Comparison of ENCODE assay signal across 29 cellular contexts in genomic region chr1:25623007-25623406, GRCh38. TPM values are rescaled to one million over a fixed set of nuclear protein-coding genes. Genes with fewer than 3 reads are reported as not detected.
A peak's percentile ranks its signal among the peaks of the same experiment; 100 is the strongest.
DNase-seq lines count a peak whose midpoint lies in the region; ATAC-seq and TF ChIP-seq lines count a peak whose summit lies in the region.
"Had no signal": no experiment of that assay in that cellular context is flagged by ENCODE, and none has a peak within 500 bp of the region (broad histone marks: within the 10 kb centered on the region; RNA-seq: fewer than 3 reads in every experiment).

No MANE protein-coding gene starts in this region.

- no peak overlapping the region for H2AFZ ChIP-seq in KMS-11 (ENCODE audit: low read depth)
- H2AFZ ChIP-seq: hepatocyte had no signal

- peaks cover 3% of the 10 kb centered on the region for H3K36me3 Mint-ChIP-seq in activated T-cell treated with anti-CD3 and anti-CD28 coated beads, Interleukin-2, amount 50 U/mL, for 4 hours (ENCODE audit: insufficient read depth)
- H3K36me3 Mint-ChIP-seq in activated T-cell treated with anti-CD3 and anti-CD28 coated beads, Interleukin-2, amount 50 U/mL, for 24 hours (ENCODE audit: low read depth): peaks cover 3% of the 10 kb centered on the region
- peaks cover 18% of the 10 kb centered on the region for H3K36me3 Mint-ChIP-seq in CD8-positive, alpha-beta T cell
- H3K36me3 Mint-ChIP-seq: natural killer cell treated with Interleukin-12 subunit alpha and Interleukin-12 subunit beta and Interleukin-15 and Interleukin-18, amount 100 ng/mL, for 72 hours; type B pancreatic cell had no signal

- H3K79me2 ChIP-seq in KMS-11 (ENCODE audit: insufficient read depth, low read depth): peaks cover 77% of the 10 kb centered on the region; the same call in 1 of the 2 replicates

- H3K27ac Mint-ChIP-seq in activated T-cell treated with anti-CD3 and anti-CD28 coated beads, Interleukin-2, amount 50 U/mL, for 24 hours: no peak overlapping the region
- peak overlapping the region; percentile 90 for H3K27ac Mint-ChIP-seq in CD8-positive, alpha-beta T cell
- H3K27ac Mint-ChIP-seq: B cell; natural killer cell treated with Interleukin-12 subunit alpha and Interleukin-12 subunit beta and Interleukin-15 and Interleukin-18, amount 100 ng/mL, for 72 hours; stimulated activated effector memory CD8-positive, alpha-beta T cell treated with anti-CD3 and anti-CD28 coated beads, Interleukin-12 subunit alpha, Interleukin-12 subunit beta, amount 100 ng/mL, for 72 hours; type B pancreatic cell had no signal

- H3K4me3 ChIP-seq in CD8-positive, alpha-beta T cell (ENCODE audit: low read depth, low read length): no peak overlapping the region
- no peak overlapping the region for H3K4me3 ChIP-seq in KMS-11 (IDR thresholded peaks at IDR 0.05; ENCODE audit: insufficient read depth, low read depth, low read length)
- peak overlapping the region; percentile 12 for H3K4me3 ChIP-seq in endocrine pancreas (ENCODE audit: control insufficient read depth, insufficient read depth, low read length)
- H3K4me3 ChIP-seq: hepatocyte, lung had no signal

- POLR2A ChIA-PET in CD8-positive, alpha-beta T cell (lab: Charles Lee): interaction anchor here (0.6 to 4.4 kb wide), 6 partner anchors 10 to 151 kb away, joined by 3 to 20 read pairs (median 4); no protein-coding TSS in a partner anchor

- CTCF ChIA-PET in CD8-positive, alpha-beta T cell (lab: Charles Lee): interaction anchor here (0.6 to 2.9 kb wide), 8 partner anchors 9 to 187 kb away, joined by 3 to 14 read pairs (median 4); no protein-coding TSS in a partner anchor

- H3K4me1 ChIP-seq in CD8-positive, alpha-beta T cell (ENCODE audit: insufficient read depth, low read length): peaks cover 69% of the 10 kb centered on the region
- H3K4me1 ChIP-seq in KMS-11 (ENCODE audit: low read depth, poor library complexity, severe bottlenecking) (peaks cover 78% of the 10 kb centered on the region), endocrine pancreas (ENCODE audit: control insufficient read depth, insufficient read depth, low read length) (peaks cover 10% of the 10 kb centered on the region)

- peaks cover 5% of the 10 kb centered on the region for H3K27me3 Mint-ChIP-seq in activated T-cell treated with anti-CD3 and anti-CD28 coated beads, Interleukin-2, amount 50 U/mL, for 4 hours (ENCODE audit: low read depth)
- H3K27me3 Mint-ChIP-seq in activated T-cell treated with anti-CD3 and anti-CD28 coated beads, Interleukin-2, amount 50 U/mL, for 24 hours: peaks cover 10% of the 10 kb centered on the region
- H3K27me3 Mint-ChIP-seq in CD8-positive, alpha-beta T cell (ENCODE audit: low read depth): no peaks in the 10 kb centered on the region

- no peak for ATAC-seq in activated T-cell treated with anti-CD3 and anti-CD28 coated beads, Interleukin-2, amount 50 U/mL, for 4 hours
- ATAC-seq in CD8-positive, alpha-beta T cell: no peak
- no peak for ATAC-seq in HG03378 (IDR thresholded peaks at IDR 0.05; ENCODE audit: unreplicated experiment)
- ATAC-seq: natural killer cell treated with Interleukin-12 subunit alpha and Interleukin-12 subunit beta and Interleukin-15 and Interleukin-18, amount 100 ng/mL, for 72 hours; Right ventricle myocardium inferior had no signal

- no peak for TF ChIP-seq CTCF in CD8-positive, alpha-beta T cell (IDR thresholded peaks at IDR 0.05)
- no peak for TF ChIP-seq CTCF in KMS-11 (conservative IDR thresholded peaks at IDR 0.05; ENCODE audit: low read depth, low read length)

- H4K20me1 ChIP-seq in KMS-11 (ENCODE audit: insufficient read depth): no peaks in the 10 kb centered on the region

- H3K4me3 Mint-ChIP-seq in activated T-cell treated with anti-CD3 and anti-CD28 coated beads, Interleukin-2, amount 50 U/mL, for 4 hours: peak overlapping the region; percentile 40
- no peak overlapping the region for H3K4me3 Mint-ChIP-seq in activated T-cell treated with anti-CD3 and anti-CD28 coated beads, Interleukin-2, amount 50 U/mL, for 24 hours
- H3K4me3 Mint-ChIP-seq in CD8-positive, alpha-beta T cell: peak overlapping the region; percentile 97
- H3K4me3 Mint-ChIP-seq: B cell; natural killer cell treated with Interleukin-12 subunit alpha and Interleukin-12 subunit beta and Interleukin-15 and Interleukin-18, amount 100 ng/mL, for 72 hours; stimulated activated effector memory CD8-positive, alpha-beta T cell treated with anti-CD3 and anti-CD28 coated beads, Interleukin-12 subunit alpha, Interleukin-12 subunit beta, amount 100 ng/mL, for 72 hours; type B pancreatic cell had no signal

- peak overlapping the region; percentile 89 for H3K4me2 ChIP-seq in KMS-11
- H3K4me2 ChIP-seq: hepatocyte, SK-N-SH had no signal

- DNase-seq in activated T-cell treated with anti-CD3 and anti-CD28 coated beads, Interleukin-2, amount 50 U/mL, for 4 hours: no peak
- DNase-seq in activated T-cell treated with anti-CD3 and anti-CD28 coated beads, Interleukin-2, amount 50 U/mL, for 24 hours: no peak
- no peak for DNase-seq in CD8-positive, alpha-beta T cell
- no peak for DNase-seq in SKM-1 (lab: John Stamatoyannopoulos, UW; ENCODE audit: unreplicated experiment)
- DNase-seq in mesenteric fat pad (ENCODE audit: low spot score): no peak
- DNase-seq: ACHN, amniotic stem cell, brain microvascular endothelial cell, COR-L47, Karpas-422, kidney glomerular epithelial cell, NCI-H2029 treated with DMSO at 0.1 percent for 48 hours, NCI-H2227 treated with DMSO at 0.1 percent for 48 hours, NCI-H526, SK-N-SH, substantia nigra, T-helper 9 cell had no signal

- intact Hi-C loops in CD8-positive, alpha-beta T cell (cut with DNase I, micrococcal nuclease): loop anchor here in 1 of 2 experiments (5.0 kb wide), 1 partner anchor 34 kb away; no protein-coding TSS in a partner anchor

- H3K27ac ChIP-seq in CD8-positive, alpha-beta T cell (ENCODE audit: low read depth, low read length): no peak overlapping the region
- H3K27ac ChIP-seq in KMS-11: peak overlapping the region; percentile 51; the same call in 1 of the 2 replicates
- H3K27ac ChIP-seq: brain microvascular endothelial cell, hepatocyte, HL-60, VCaP had no signal

- no peaks in the 10 kb centered on the region for H3K9me3 Mint-ChIP-seq in activated T-cell treated with anti-CD3 and anti-CD28 coated beads, Interleukin-2, amount 50 U/mL, for 4 hours
- H3K9me3 Mint-ChIP-seq in activated T-cell treated with anti-CD3 and anti-CD28 coated beads, Interleukin-2, amount 50 U/mL, for 24 hours: no peaks in the 10 kb centered on the region
- H3K9me3 Mint-ChIP-seq in CD8-positive, alpha-beta T cell: peaks cover 6% of the 10 kb centered on the region
- H3K9me3 Mint-ChIP-seq: natural killer cell treated with Interleukin-12 subunit alpha and Interleukin-12 subunit beta and Interleukin-15 and Interleukin-18, amount 100 ng/mL, for 72 hours; type B pancreatic cell had no signal

- H3K4me1 Mint-ChIP-seq in activated T-cell treated with anti-CD3 and anti-CD28 coated beads, Interleukin-2, amount 50 U/mL, for 4 hours (ENCODE audit: low read depth): peaks cover 86% of the 10 kb centered on the region
- H3K4me1 Mint-ChIP-seq in activated T-cell treated with anti-CD3 and anti-CD28 coated beads, Interleukin-2, amount 50 U/mL, for 24 hours (ENCODE audit: low read depth): peaks cover 78% of the 10 kb centered on the region
- peaks cover 92% of the 10 kb centered on the region for H3K4me1 Mint-ChIP-seq in CD8-positive, alpha-beta T cell (ENCODE audit: low read depth)

- H3K9ac ChIP-seq in KMS-11 (no peak overlapping the region), endocrine pancreas (ENCODE audit: control insufficient read depth, insufficient read depth, low read length) (no peak overlapping the region)
- H3K9ac ChIP-seq: SK-N-SH had no signal

- no peaks in the 10 kb centered on the region for H3K36me3 ChIP-seq in CD8-positive, alpha-beta T cell (ENCODE audit: insufficient read depth, low read length)
- H3K36me3 ChIP-seq in KMS-11 (ENCODE audit: insufficient read depth): no peaks in the 10 kb centered on the region
- no peaks in the 10 kb centered on the region for H3K36me3 ChIP-seq in endocrine pancreas (ENCODE audit: control insufficient read depth, insufficient read depth, low read length)
- H3K36me3 ChIP-seq: brain microvascular endothelial cell had no signal

- no peaks in the 10 kb centered on the region for H3K27me3 ChIP-seq in CD8-positive, alpha-beta T cell (ENCODE audit: insufficient read depth, low read length)
- H3K27me3 ChIP-seq in KMS-11 (ENCODE audit: insufficient read depth, low read depth) (no peaks in the 10 kb centered on the region), endocrine pancreas (ENCODE audit: control insufficient read depth, insufficient read depth, low read length) (no peaks in the 10 kb centered on the region)

- no peaks in the 10 kb centered on the region for H3K9me3 ChIP-seq in CD8-positive, alpha-beta T cell (ENCODE audit: low read length)
- no peaks in the 10 kb centered on the region for H3K9me3 ChIP-seq in endocrine pancreas (ENCODE audit: control insufficient read depth, low read length)
- H3K9me3 ChIP-seq: SK-N-SH had no signal

RNA-seq across cellular contexts. Expression of gene MAN1C1, which starts 6.4 kb away (rescaled TPM):
- 1 to 10 TPM; 2.7 to 5.7 (median 3.1) TPM for total RNA-seq in activated T-cell treated with anti-CD3 and anti-CD28 coated beads, Interleukin-2, amount 50 U/mL, for 4 hours
- 10 to 100 TPM; 24.6 to 25.7 TPM for total RNA-seq in CD8-positive, alpha-beta T cell
- 21.9 TPM for total RNA-seq in mesenteric fat pad
